In genomic region chr7:82559203-82559805, GRCh38 we compare ENCODE assay signal across 8 cellular contexts.
A peak's percentile ranks its signal among the peaks of the same experiment; 100 is the strongest.
DNase-seq lines count a peak whose midpoint lies in the region; ATAC-seq, FAIRE-seq and TF ChIP-seq lines count a peak whose summit lies in the region.

No MANE protein-coding gene starts in this region.

- H3K9ac ChIP-seq in SK-N-MC (ENCODE audit: insufficient read length): no peak overlapping the region

- H3K9me3 Mint-ChIP-seq in nephron progenitor cell: peaks cover 31% of the 10 kb centered on the region

- H3K27ac Mint-ChIP-seq in nephron progenitor cell: no peak overlapping the region

- TF ChIP-seq CTCF in nephron progenitor cell (IDR thresholded peaks at IDR 0.05) (no peak), tibial artery (IDR thresholded peaks at IDR 0.05) (no peak)

- H3K4me3 ChIP-seq in SK-N-MC: 0 out of 2 replicates have a peak overlapping the region, but pooled peaks have one; percentile 27
- H3K4me3 ChIP-seq in tibial artery: no peak overlapping the region

- no peak overlapping the region for H3K4me3 Mint-ChIP-seq in nephron progenitor cell

- H3K36me3 ChIP-seq in SK-N-MC (ENCODE audit: insufficient read depth, low read length) (no peaks in the 10 kb centered on the region), tibial artery (no peaks in the 10 kb centered on the region)

- DNase-seq in NCI-H1105 (lab: John Stamatoyannopoulos, UW) (peak; percentile 91), SK-N-MC (ENCODE audit: low read depth, low spot score) (no peak), nephron progenitor cell (peak; percentile 10), tibial artery (no peak), H54 (ENCODE audit: insufficient read length, low spot score) (no peak)

- no peaks in the 10 kb centered on the region for H3K4me1 ChIP-seq in tibial artery

- no peaks in the 10 kb centered on the region for H3K27me3 ChIP-seq in tibial artery

- no peak for TF ChIP-seq POLR2A in H54 (IDR thresholded peaks at IDR 0.05; ENCODE audit: low read depth, low read length)

- H3K36me3 Mint-ChIP-seq in nephron progenitor cell (ENCODE audit: low read depth): no peaks in the 10 kb centered on the region

- intact Hi-C loops in tibial artery (cut with DNase I; ENCODE audit: low total_unique reads): no loop called here

- peaks cover 13% of the 10 kb centered on the region for H3K27me3 Mint-ChIP-seq in nephron progenitor cell (ENCODE audit: low read depth, poor library complexity)

- no peak overlapping the region for H3K27ac ChIP-seq in SK-N-MC
- no peak overlapping the region for H3K27ac ChIP-seq in tibial artery

- FAIRE-seq in H54 (lab: Jason Lieb, UNC): no peak

- peaks cover 4% of the 10 kb centered on the region for H3K4me1 Mint-ChIP-seq in nephron progenitor cell

- ATAC-seq in GM18909 (IDR thresholded peaks at IDR 0.05; ENCODE audit: poor library complexity, unreplicated experiment) (peak; percentile 91), HG03139 (IDR thresholded peaks at IDR 0.05; ENCODE audit: unreplicated experiment) (no peak), GM21737 (IDR thresholded peaks at IDR 0.05; ENCODE audit: unreplicated experiment) (no peak)

- 0 out of 2 replicates have a peak, but pooled peaks cover 6% of the 10 kb centered on the region for H3K9me3 ChIP-seq in SK-N-MC (ENCODE audit: low read depth, low read length)
- H3K9me3 ChIP-seq in tibial artery: peaks cover 0 to 13% (median 4%) of the 10 kb centered on the region in 3 donors

Comparison
In these comparisons a context has a peak if more than half of its experiments do, and no peak if none do; other contexts are left out.
1. DNase-seq: peak in NCI-H1105 (single experiment) and nephron progenitor cell (single experiment); none in SK-N-MC (single experiment), tibial artery (0 of 2) and H54 (single experiment).